In genomic region chr14:42814817-42815216, GRCh38 we compare ENCODE assay signal across 22 cellular contexts.
DNase-seq lines count a peak whose midpoint lies in the region; ATAC-seq, FAIRE-seq and TF ChIP-seq lines count a peak whose summit lies in the region.
"Had no signal": no experiment of that assay in that cellular context is flagged by ENCODE, and none has a peak within 500 bp of the region (broad histone marks: within the 10 kb centered on the region; RNA-seq: fewer than 3 reads in every experiment).

No MANE protein-coding gene starts in this region.

- TF ChIP-seq CTCF in WTC11 (IDR thresholded peaks at IDR 0.05): no peak

- no peaks in the 10 kb centered on the region for H3K27me3 Mint-ChIP-seq in WTC11 (ENCODE audit: low read depth)
- no peaks in the 10 kb centered on the region for H3K27me3 Mint-ChIP-seq in effector memory CD8-positive, alpha-beta T cell
- H3K27me3 Mint-ChIP-seq: CD4-positive, CD25-positive, alpha-beta regulatory T cell; CD8-positive, alpha-beta memory T cell had no signal

- no peak overlapping the region for H3K4me3 Mint-ChIP-seq in WTC11
- no peak overlapping the region for H3K4me3 Mint-ChIP-seq in effector memory CD8-positive, alpha-beta T cell
- H3K4me3 Mint-ChIP-seq: CD4-positive, CD25-positive, alpha-beta regulatory T cell; CD8-positive, alpha-beta memory T cell; HFFc6 had no signal

- H3K9me3 Mint-ChIP-seq in WTC11: no peaks in the 10 kb centered on the region
- H3K9me3 Mint-ChIP-seq in effector memory CD8-positive, alpha-beta T cell: peaks cover 3 to 7% of the 10 kb centered on the region in 2 donors

- ATAC-seq in WTC11 (no peak), GM19455 (IDR thresholded peaks at IDR 0.05; ENCODE audit: unreplicated experiment) (no peak), GM18868 (IDR thresholded peaks at IDR 0.05; ENCODE audit: unreplicated experiment) (no peak)
- ATAC-seq in effector memory CD8-positive, alpha-beta T cell (replicated peaks): no peak
- ATAC-seq: HCT116 had no signal

- no peaks in the 10 kb centered on the region for H3K36me3 Mint-ChIP-seq in WTC11
- H3K36me3 Mint-ChIP-seq in effector memory CD8-positive, alpha-beta T cell (ENCODE audit: insufficient read depth): no peaks in the 10 kb centered on the region
- H3K36me3 Mint-ChIP-seq: CD4-positive, CD25-positive, alpha-beta regulatory T cell; CD8-positive, alpha-beta memory T cell had no signal

- POLR2A ChIA-PET in WTC11 (lab: Charles Lee): no interaction called here

- no peak overlapping the region for H3K27ac Mint-ChIP-seq in WTC11
- no peak overlapping the region for H3K27ac Mint-ChIP-seq in effector memory CD8-positive, alpha-beta T cell
- H3K27ac Mint-ChIP-seq: CD4-positive, CD25-positive, alpha-beta regulatory T cell; CD8-positive, alpha-beta memory T cell; HFFc6 had no signal

- intact Hi-C loops in posterior cingulate gyrus (cut with DNase I): no loop called here

- CTCF ChIA-PET in WTC11 (lab: Charles Lee): no interaction called here

- FAIRE-seq in G401.6 (lab: Jason Lieb, UNC) (peak; percentile 99), islet of Langerhans (lab: Jason Lieb, UNC) (peak; percentile 82)
- FAIRE-seq: GM12891 had no signal

- no peaks in the 10 kb centered on the region for H3K4me1 Mint-ChIP-seq in WTC11
- no peaks in the 10 kb centered on the region for H3K4me1 Mint-ChIP-seq in effector memory CD8-positive, alpha-beta T cell (ENCODE audit: low read depth in 2 of 2)
- H3K4me1 Mint-ChIP-seq: CD4-positive, CD25-positive, alpha-beta regulatory T cell; CD8-positive, alpha-beta memory T cell had no signal

- DNase-seq in WTC11 (ENCODE audit: low spot score) (no peak), posterior cingulate gyrus (no peak)
- no peak for DNase-seq in effector memory CD8-positive, alpha-beta T cell
- DNase-seq: 8988T; BE2C; C1 segment of cervical spinal cord; CD4-positive, CD25-positive, alpha-beta regulatory T cell; CD8-positive, alpha-beta memory T cell; COR-L47; DMS 273 treated with DMSO at 0.1 percent for 48 hours; DMS53; DND-41; EL; GOT3; H7; HFFc6 had no signal

TF ChIP-seq in WTC11, 78 proteins besides CTCF, POLR2A, EP300 and RAD21:
- TF ChIP-seq HMGA2 (CRISPR knock-in tag; IDR thresholded peaks at IDR 0.05) (peak; percentile 96), ELF4 (CRISPR knock-in tag; IDR thresholded peaks at IDR 0.05; ENCODE audit: low read depth) (no peak)
